Comparison of ENCODE assay signal across 1 cellular context in the genomic region with DNA sequence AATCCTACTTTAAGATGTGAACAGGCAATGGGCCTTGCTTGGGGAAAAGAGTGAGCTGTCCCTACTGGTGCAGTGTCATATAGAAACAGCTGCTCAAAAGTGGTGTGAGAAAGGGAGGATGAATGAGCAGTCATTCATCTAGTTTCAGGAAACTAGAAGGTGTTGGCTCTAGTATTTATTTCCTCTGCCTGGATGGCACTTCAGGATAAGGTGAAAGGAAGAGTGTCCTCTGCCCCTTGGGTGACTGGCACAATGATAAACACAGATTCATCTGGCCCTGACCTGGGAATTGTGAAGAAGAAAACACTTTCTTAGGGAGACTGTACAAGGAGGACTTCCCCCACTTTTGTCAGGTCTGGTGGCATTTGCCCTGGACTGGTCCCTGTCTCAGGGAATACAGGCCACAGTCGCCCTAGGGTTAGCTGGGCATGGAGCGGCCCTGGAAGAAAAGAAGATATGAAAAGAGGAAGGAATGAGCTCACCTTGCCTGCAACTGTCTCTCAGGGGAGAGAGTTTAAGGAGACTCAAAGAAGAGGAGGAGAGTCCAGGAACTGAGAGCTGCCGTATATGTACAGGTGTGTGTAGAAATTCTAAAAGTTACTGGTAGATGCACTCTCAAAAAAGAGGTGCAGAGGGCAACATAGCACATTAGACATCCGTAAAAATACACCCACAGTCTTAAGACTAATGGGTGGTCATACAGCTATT.
TF ChIP-seq lines count a peak whose summit lies in the region.

No MANE protein-coding gene starts in this region.

TF ChIP-seq in WTC11, 78 proteins besides CTCF, POLR2A, EP300 and RAD21 (continued from another document):
- TF ChIP-seq, protein P1, sequence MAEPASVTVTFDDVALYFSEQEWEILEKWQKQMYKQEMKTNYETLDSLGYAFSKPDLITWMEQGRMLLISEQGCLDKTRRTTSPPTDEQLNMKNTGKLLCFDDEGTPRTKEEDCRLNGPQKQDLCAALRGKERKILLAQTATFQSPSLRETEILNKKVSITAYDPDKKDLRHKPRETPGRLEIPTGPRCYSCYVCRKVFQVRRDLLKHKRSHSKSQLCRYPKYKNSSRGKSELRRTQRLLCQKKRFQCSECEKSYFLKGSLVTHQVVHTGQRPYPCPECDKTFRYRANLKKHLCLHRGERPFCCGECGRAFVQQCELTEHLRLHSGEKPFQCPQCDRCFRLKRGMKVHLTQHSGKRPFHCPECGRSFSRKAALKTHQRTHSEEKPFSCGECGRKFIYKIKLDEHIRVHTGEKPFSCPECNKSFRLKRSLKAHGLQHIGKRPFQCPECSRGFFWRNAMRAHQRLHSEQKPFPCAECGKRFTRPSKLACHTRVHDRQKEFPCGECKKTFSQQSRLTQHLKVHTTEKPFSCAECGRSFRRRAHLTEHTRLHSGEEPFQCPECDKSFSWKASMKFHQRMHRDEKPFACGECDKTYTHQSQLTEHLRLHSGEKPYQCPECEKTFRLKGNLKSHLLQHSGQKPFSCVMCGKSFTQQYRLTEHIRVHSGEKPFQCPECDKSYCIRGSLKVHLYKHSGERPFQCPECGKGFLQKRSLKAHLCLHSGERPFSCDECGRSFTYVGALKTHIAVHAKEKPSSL (CRISPR knock-in tag; conservative IDR thresholded peaks at IDR 0.05), result no peak
- TF ChIP-seq, protein P2, sequence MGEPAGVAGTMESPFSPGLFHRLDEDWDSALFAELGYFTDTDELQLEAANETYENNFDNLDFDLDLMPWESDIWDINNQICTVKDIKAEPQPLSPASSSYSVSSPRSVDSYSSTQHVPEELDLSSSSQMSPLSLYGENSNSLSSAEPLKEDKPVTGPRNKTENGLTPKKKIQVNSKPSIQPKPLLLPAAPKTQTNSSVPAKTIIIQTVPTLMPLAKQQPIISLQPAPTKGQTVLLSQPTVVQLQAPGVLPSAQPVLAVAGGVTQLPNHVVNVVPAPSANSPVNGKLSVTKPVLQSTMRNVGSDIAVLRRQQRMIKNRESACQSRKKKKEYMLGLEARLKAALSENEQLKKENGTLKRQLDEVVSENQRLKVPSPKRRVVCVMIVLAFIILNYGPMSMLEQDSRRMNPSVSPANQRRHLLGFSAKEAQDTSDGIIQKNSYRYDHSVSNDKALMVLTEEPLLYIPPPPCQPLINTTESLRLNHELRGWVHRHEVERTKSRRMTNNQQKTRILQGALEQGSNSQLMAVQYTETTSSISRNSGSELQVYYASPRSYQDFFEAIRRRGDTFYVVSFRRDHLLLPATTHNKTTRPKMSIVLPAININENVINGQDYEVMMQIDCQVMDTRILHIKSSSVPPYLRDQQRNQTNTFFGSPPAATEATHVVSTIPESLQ (CRISPR knock-in tag; IDR thresholded peaks at IDR 0.05), result no peak
- no peak for TF ChIP-seq ZNF416 (CRISPR knock-in tag; IDR thresholded peaks at IDR 0.05)
- TF ChIP-seq, protein P3, sequence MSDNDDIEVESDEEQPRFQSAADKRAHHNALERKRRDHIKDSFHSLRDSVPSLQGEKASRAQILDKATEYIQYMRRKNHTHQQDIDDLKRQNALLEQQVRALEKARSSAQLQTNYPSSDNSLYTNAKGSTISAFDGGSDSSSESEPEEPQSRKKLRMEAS (CRISPR knock-in tag; IDR thresholded peaks at IDR 0.05), result no peak
- no peak for TF ChIP-seq CREB1 (CRISPR knock-in tag; IDR thresholded peaks at IDR 0.05)
- TF ChIP-seq, protein P4, sequence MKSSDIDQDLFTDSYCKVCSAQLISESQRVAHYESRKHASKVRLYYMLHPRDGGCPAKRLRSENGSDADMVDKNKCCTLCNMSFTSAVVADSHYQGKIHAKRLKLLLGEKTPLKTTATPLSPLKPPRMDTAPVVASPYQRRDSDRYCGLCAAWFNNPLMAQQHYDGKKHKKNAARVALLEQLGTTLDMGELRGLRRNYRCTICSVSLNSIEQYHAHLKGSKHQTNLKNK (CRISPR knock-in tag; IDR thresholded peaks at IDR 0.05), result no peak
- TF ChIP-seq SMAD3 (CRISPR knock-in tag; IDR thresholded peaks at IDR 0.05; ENCODE audit: borderline replicate concordance), result no peak
- TF ChIP-seq, protein P5, sequence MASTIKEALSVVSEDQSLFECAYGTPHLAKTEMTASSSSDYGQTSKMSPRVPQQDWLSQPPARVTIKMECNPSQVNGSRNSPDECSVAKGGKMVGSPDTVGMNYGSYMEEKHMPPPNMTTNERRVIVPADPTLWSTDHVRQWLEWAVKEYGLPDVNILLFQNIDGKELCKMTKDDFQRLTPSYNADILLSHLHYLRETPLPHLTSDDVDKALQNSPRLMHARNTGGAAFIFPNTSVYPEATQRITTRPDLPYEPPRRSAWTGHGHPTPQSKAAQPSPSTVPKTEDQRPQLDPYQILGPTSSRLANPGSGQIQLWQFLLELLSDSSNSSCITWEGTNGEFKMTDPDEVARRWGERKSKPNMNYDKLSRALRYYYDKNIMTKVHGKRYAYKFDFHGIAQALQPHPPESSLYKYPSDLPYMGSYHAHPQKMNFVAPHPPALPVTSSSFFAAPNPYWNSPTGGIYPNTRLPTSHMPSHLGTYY (CRISPR knock-in tag; IDR thresholded peaks at IDR 0.05), result no peak
- TF ChIP-seq, protein P6, sequence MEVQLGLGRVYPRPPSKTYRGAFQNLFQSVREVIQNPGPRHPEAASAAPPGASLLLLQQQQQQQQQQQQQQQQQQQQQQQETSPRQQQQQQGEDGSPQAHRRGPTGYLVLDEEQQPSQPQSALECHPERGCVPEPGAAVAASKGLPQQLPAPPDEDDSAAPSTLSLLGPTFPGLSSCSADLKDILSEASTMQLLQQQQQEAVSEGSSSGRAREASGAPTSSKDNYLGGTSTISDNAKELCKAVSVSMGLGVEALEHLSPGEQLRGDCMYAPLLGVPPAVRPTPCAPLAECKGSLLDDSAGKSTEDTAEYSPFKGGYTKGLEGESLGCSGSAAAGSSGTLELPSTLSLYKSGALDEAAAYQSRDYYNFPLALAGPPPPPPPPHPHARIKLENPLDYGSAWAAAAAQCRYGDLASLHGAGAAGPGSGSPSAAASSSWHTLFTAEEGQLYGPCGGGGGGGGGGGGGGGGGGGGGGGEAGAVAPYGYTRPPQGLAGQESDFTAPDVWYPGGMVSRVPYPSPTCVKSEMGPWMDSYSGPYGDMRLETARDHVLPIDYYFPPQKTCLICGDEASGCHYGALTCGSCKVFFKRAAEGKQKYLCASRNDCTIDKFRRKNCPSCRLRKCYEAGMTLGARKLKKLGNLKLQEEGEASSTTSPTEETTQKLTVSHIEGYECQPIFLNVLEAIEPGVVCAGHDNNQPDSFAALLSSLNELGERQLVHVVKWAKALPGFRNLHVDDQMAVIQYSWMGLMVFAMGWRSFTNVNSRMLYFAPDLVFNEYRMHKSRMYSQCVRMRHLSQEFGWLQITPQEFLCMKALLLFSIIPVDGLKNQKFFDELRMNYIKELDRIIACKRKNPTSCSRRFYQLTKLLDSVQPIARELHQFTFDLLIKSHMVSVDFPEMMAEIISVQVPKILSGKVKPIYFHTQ (CRISPR knock-in tag; IDR thresholded peaks at IDR 0.05), result no peak
- TF ChIP-seq, protein P7, sequence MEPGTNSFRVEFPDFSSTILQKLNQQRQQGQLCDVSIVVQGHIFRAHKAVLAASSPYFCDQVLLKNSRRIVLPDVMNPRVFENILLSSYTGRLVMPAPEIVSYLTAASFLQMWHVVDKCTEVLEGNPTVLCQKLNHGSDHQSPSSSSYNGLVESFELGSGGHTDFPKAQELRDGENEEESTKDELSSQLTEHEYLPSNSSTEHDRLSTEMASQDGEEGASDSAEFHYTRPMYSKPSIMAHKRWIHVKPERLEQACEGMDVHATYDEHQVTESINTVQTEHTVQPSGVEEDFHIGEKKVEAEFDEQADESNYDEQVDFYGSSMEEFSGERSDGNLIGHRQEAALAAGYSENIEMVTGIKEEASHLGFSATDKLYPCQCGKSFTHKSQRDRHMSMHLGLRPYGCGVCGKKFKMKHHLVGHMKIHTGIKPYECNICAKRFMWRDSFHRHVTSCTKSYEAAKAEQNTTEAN (CRISPR knock-in tag; IDR thresholded peaks at IDR 0.05), result no peak
- TF ChIP-seq, protein P8, sequence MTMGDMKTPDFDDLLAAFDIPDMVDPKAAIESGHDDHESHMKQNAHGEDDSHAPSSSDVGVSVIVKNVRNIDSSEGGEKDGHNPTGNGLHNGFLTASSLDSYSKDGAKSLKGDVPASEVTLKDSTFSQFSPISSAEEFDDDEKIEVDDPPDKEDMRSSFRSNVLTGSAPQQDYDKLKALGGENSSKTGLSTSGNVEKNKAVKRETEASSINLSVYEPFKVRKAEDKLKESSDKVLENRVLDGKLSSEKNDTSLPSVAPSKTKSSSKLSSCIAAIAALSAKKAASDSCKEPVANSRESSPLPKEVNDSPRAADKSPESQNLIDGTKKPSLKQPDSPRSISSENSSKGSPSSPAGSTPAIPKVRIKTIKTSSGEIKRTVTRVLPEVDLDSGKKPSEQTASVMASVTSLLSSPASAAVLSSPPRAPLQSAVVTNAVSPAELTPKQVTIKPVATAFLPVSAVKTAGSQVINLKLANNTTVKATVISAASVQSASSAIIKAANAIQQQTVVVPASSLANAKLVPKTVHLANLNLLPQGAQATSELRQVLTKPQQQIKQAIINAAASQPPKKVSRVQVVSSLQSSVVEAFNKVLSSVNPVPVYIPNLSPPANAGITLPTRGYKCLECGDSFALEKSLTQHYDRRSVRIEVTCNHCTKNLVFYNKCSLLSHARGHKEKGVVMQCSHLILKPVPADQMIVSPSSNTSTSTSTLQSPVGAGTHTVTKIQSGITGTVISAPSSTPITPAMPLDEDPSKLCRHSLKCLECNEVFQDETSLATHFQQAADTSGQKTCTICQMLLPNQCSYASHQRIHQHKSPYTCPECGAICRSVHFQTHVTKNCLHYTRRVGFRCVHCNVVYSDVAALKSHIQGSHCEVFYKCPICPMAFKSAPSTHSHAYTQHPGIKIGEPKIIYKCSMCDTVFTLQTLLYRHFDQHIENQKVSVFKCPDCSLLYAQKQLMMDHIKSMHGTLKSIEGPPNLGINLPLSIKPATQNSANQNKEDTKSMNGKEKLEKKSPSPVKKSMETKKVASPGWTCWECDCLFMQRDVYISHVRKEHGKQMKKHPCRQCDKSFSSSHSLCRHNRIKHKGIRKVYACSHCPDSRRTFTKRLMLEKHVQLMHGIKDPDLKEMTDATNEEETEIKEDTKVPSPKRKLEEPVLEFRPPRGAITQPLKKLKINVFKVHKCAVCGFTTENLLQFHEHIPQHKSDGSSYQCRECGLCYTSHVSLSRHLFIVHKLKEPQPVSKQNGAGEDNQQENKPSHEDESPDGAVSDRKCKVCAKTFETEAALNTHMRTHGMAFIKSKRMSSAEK (CRISPR knock-in tag; IDR thresholded peaks at IDR 0.05; ENCODE audit: borderline replicate concordance), result no peak
- TF ChIP-seq TEAD1 (CRISPR knock-in tag; IDR thresholded peaks at IDR 0.05), result no peak
- TF ChIP-seq, protein P9, sequence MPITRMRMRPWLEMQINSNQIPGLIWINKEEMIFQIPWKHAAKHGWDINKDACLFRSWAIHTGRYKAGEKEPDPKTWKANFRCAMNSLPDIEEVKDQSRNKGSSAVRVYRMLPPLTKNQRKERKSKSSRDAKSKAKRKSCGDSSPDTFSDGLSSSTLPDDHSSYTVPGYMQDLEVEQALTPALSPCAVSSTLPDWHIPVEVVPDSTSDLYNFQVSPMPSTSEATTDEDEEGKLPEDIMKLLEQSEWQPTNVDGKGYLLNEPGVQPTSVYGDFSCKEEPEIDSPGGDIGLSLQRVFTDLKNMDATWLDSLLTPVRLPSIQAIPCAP (CRISPR knock-in tag; IDR thresholded peaks at IDR 0.05), result no peak
- TF ChIP-seq ZNF138 (CRISPR knock-in tag; conservative IDR thresholded peaks at IDR 0.05), result no peak
TF ChIP-seq in WTC11: peak in this region for 0.
